ENCODE assay signal across 2 cellular contexts in the genomic region with DNA sequence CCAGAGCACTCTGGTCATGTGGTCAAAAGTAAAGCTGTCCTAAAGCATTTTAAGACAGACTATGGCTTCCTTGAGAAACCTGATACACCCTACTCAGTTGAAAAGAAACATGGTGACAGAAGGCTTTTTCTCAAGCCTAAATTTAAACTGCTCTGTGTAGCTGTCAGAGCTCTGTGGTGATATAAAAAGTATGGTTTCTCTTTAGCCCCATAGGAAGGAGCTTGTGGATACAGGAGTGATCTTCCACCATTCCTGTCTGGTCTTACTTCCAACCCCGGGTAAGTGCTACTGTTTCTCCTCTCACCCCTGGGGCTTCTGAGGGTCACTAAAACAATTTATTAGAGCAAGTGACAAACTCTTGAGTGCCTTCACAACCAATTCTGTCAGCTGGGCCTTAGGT.
A peak's percentile ranks its signal among the peaks of the same experiment; 100 is the strongest.
TF ChIP-seq lines count a peak whose summit lies in the region.

No MANE protein-coding gene starts in this region.

TF ChIP-seq in GM23338, 12 proteins besides CTCF, POLR2A, EP300 and RAD21 (continues in another document):
- TF ChIP-seq, protein P1, sequence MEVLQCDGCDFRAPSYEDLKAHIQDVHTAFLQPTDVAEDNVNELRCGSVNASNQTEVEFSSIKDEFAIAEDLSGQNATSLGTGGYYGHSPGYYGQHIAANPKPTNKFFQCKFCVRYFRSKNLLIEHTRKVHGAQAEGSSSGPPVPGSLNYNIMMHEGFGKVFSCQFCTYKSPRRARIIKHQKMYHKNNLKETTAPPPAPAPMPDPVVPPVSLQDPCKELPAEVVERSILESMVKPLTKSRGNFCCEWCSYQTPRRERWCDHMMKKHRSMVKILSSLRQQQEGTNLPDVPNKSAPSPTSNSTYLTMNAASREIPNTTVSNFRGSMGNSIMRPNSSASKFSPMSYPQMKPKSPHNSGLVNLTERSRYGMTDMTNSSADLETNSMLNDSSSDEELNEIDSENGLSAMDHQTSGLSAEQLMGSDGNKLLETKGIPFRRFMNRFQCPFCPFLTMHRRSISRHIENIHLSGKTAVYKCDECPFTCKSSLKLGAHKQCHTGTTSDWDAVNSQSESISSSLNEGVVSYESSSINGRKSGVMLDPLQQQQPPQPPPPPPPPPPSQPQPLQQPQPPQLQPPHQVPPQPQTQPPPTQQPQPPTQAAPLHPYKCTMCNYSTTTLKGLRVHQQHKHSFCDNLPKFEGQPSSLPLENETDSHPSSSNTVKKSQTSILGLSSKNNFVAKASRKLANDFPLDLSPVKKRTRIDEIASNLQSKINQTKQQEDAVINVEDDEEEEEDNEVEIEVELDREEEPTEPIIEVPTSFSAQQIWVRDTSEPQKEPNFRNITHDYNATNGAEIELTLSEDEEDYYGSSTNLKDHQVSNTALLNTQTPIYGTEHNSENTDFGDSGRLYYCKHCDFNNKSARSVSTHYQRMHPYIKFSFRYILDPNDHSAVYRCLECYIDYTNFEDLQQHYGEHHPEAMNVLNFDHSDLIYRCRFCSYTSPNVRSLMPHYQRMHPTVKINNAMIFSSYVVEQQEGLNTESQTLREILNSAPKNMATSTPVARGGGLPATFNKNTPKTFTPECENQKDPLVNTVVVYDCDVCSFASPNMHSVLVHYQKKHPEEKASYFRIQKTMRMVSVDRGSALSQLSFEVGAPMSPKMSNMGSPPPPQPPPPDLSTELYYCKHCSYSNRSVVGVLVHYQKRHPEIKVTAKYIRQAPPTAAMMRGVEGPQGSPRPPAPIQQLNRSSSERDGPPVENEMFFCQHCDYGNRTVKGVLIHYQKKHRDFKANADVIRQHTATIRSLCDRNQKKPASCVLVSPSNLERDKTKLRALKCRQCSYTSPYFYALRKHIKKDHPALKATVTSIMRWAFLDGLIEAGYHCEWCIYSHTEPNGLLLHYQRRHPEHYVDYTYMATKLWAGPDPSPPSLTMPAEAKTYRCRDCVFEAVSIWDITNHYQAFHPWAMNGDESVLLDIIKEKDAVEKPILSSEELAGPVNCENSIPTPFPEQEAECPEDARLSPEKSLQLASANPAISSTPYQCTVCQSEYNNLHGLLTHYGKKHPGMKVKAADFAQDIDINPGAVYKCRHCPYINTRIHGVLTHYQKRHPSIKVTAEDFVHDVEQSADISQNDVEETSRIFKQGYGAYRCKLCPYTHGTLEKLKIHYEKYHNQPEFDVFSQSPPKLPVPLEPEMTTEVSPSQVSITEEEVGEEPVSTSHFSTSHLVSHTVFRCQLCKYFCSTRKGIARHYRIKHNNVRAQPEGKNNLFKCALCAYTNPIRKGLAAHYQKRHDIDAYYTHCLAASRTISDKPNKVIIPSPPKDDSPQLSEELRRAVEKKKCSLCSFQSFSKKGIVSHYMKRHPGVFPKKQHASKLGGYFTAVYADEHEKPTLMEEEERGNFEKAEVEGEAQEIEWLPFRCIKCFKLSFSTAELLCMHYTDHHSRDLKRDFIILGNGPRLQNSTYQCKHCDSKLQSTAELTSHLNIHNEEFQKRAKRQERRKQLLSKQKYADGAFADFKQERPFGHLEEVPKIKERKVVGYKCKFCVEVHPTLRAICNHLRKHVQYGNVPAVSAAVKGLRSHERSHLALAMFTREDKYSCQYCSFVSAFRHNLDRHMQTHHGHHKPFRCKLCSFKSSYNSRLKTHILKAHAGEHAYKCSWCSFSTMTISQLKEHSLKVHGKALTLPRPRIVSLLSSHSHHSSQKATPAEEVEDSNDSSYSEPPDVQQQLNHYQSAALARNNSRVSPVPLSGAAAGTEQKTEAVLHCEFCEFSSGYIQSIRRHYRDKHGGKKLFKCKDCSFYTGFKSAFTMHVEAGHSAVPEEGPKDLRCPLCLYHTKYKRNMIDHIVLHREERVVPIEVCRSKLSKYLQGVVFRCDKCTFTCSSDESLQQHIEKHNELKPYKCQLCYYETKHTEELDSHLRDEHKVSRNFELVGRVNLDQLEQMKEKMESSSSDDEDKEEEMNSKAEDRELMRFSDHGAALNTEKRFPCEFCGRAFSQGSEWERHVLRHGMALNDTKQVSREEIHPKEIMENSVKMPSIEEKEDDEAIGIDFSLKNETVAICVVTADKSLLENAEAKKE (CRISPR knock-in tag; IDR thresholded peaks at IDR 0.05), result no peak
- TF ChIP-seq ZNF331 (CRISPR knock-in tag; IDR thresholded peaks at IDR 0.05; ENCODE audit: low read depth) (no peak), CREB1 (CRISPR knock-in tag; IDR thresholded peaks at IDR 0.05; ENCODE audit: low read depth) (no peak), STAT1 (IDR thresholded peaks at IDR 0.05; ENCODE audit: unreplicated experiment) (no peak), NANOG (IDR thresholded peaks at IDR 0.05; ENCODE audit: borderline replicate concordance) (no peak), EZH2 (IDR thresholded peaks at IDR 0.05; ENCODE audit: low read depth, unreplicated experiment) (no peak), POLR2AphosphoS5 (IDR thresholded peaks at IDR 0.05; ENCODE audit: low read depth) (no peak), EZH2phosphoT487 (IDR thresholded peaks at IDR 0.05; ENCODE audit: unreplicated experiment) (no peak), ETS1 (IDR thresholded peaks at IDR 0.05) (no peak)
- TF ChIP-seq, protein P2, sequence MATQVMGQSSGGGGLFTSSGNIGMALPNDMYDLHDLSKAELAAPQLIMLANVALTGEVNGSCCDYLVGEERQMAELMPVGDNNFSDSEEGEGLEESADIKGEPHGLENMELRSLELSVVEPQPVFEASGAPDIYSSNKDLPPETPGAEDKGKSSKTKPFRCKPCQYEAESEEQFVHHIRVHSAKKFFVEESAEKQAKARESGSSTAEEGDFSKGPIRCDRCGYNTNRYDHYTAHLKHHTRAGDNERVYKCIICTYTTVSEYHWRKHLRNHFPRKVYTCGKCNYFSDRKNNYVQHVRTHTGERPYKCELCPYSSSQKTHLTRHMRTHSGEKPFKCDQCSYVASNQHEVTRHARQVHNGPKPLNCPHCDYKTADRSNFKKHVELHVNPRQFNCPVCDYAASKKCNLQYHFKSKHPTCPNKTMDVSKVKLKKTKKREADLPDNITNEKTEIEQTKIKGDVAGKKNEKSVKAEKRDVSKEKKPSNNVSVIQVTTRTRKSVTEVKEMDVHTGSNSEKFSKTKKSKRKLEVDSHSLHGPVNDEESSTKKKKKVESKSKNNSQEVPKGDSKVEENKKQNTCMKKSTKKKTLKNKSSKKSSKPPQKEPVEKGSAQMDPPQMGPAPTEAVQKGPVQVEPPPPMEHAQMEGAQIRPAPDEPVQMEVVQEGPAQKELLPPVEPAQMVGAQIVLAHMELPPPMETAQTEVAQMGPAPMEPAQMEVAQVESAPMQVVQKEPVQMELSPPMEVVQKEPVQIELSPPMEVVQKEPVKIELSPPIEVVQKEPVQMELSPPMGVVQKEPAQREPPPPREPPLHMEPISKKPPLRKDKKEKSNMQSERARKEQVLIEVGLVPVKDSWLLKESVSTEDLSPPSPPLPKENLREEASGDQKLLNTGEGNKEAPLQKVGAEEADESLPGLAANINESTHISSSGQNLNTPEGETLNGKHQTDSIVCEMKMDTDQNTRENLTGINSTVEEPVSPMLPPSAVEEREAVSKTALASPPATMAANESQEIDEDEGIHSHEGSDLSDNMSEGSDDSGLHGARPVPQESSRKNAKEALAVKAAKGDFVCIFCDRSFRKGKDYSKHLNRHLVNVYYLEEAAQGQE (IDR thresholded peaks at IDR 0.05; ENCODE audit: unreplicated experiment), result no peak

TF ChIP-seq in H1, 55 proteins besides CTCF, POLR2A, EP300 and RAD21:
- TF ChIP-seq SP4 (IDR thresholded peaks at IDR 0.05; ENCODE audit: low read length) (no peak), SP1 (IDR thresholded peaks at IDR 0.05; ENCODE audit: low read depth, low read length) (peak; percentile 40; the same call in 1 of the 2 replicates)
